In the genomic region with DNA sequence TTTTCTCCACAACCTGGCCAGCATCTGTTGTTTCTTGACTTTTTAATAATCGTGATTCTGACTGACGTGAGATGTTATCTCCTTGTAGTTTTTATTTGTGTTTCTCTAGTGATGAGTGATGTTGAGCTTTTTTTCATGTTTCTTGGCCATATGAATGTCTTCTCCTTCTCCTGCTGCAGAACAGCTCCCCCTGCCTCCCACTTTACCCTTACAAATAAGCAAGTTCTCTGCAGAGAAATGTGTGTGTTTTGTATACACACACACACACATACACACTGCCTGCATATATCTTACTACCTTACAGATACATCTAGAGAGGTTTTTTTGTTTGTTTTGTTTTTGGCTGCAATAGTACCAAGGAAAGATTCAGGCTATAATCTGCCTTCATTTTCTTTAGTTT, we compare ENCODE assay signal across 8 cellular contexts.
DNase-seq lines count a peak whose midpoint lies in the region; ATAC-seq and TF ChIP-seq lines count a peak whose summit lies in the region.

No MANE protein-coding gene starts in this region.

- POLR2A ChIA-PET in RWPE1 (lab: Yijun Ruan, JAX; ENCODE audit: low non-redundant PET): no interaction called here

- peak; percentile 57 for TF ChIP-seq CTCF in C4-2B (conservative IDR thresholded peaks at IDR 0.05)
- peak; percentile 69 for TF ChIP-seq CTCF in RWPE1 (conservative IDR thresholded peaks at IDR 0.05; ENCODE audit: low read depth)

- no peak overlapping the region for H3K4me3 ChIP-seq in H7 (ENCODE audit: insufficient read depth, low read depth, low read length)

- ATAC-seq in HG03025 (IDR thresholded peaks at IDR 0.05; ENCODE audit: low FRiP score, unreplicated experiment) (no peak), HG03045 (IDR thresholded peaks at IDR 0.05; ENCODE audit: unreplicated experiment) (no peak), HG02840 (IDR thresholded peaks at IDR 0.05; ENCODE audit: low FRiP score, unreplicated experiment) (no peak)

- H3K27ac ChIP-seq in C4-2B (no peak overlapping the region), RWPE1 (no peak overlapping the region)

- DNase-seq in H7: peak; percentile 18
- no peak for DNase-seq in RWPE1 (ENCODE audit: low spot score)
- DNase-seq in iris pigment epithelial cell (ENCODE audit: low read depth): peak; percentile 50
- no peak for DNase-seq in stimulated activated CD4-positive, alpha-beta T cell treated with anti-CD3 and anti-CD28 coated beads, Interleukin-12 subunit alpha, Interleukin-12 subunit beta, amount 100 ng/mL, for 4 hours

- no peaks in the 10 kb centered on the region for H3K36me3 ChIP-seq in H7 (replicated peaks; ENCODE audit: control insufficient read depth, insufficient read depth, low read length)

- no peaks in the 10 kb centered on the region for H3K27me3 ChIP-seq in H7 (ENCODE audit: control insufficient read depth, insufficient read depth, low read length)

- CTCF ChIA-PET in RWPE1 (lab: Yijun Ruan, JAX): interaction anchor here (0.6 to 1.5 kb wide), 6 partner anchors 109 to 329 kb away, joined by 3 to 7 read pairs (median 4); no protein-coding TSS in a partner anchor

Comparison
In these comparisons a context has a peak if more than half of its experiments do, and no peak if none do; other contexts are left out.
1. DNase-seq: peak in H7 (single experiment) and iris pigment epithelial cell (single experiment); none in RWPE1 (single experiment) and stimulated activated CD4-positive, alpha-beta T cell treated with anti-CD3 and anti-CD28 coated beads, Interleukin-12 subunit alpha, Interleukin-12 subunit beta, amount 100 ng/mL, for 4 hours (single experiment).